ENCODE assay signal across 15 cellular contexts in genomic region chr1:162942903-162943567, GRCh38.
DNase-seq lines count a peak whose midpoint lies in the region; ATAC-seq and TF ChIP-seq lines count a peak whose summit lies in the region.
"Had no signal": no experiment of that assay in that cellular context is flagged by ENCODE, and none has a peak within 500 bp of the region (broad histone marks: within the 10 kb centered on the region; RNA-seq: fewer than 3 reads in every experiment).

No MANE protein-coding gene starts in this region.

- no peak overlapping the region for H3K4me3 ChIP-seq in astrocyte of the cerebellum (ENCODE audit: low read depth, low read length)
- no peak overlapping the region for H3K4me3 ChIP-seq in fibroblast of the aortic adventitia (ENCODE audit: low read depth, low read length)
- H3K4me3 ChIP-seq: A549 had no signal

- H3K27ac Mint-ChIP-seq in activated CD4-positive, alpha-beta T cell treated with anti-CD3 and anti-CD28 coated beads, Interleukin-2, amount 10 ng/mL, durations not matched to agents 7 days and 5 days: no peak overlapping the region
- H3K27ac Mint-ChIP-seq: activated CD4-positive, alpha-beta memory T cell treated with anti-CD3 and anti-CD28 coated beads, Interleukin-2, amount 10 ng/mL, durations not matched to agents 7 days and 5 days had no signal

- DNase-seq in activated CD4-positive, alpha-beta T cell treated with anti-CD3 and anti-CD28 coated beads for 48 hours: peak; percentile 5
- DNase-seq in activated CD4-positive, alpha-beta T cell treated with anti-CD3 and anti-CD28 coated beads, Interleukin-2, amount 10 ng/mL, durations not matched to agents 7 days and 5 days: no peak
- peak; percentile 33 for DNase-seq in astrocyte of the cerebellum (ENCODE audit: low read depth)
- peak; percentile 65 for DNase-seq in fibroblast of the aortic adventitia (ENCODE audit: low read depth)
- peak; percentile 69 for DNase-seq in smooth muscle cell of the brain vasculature (ENCODE audit: low read depth, low spot score)
- DNase-seq in DMS114 treated with DMSO at 0.1 percent for 48 hours (lab: John Stamatoyannopoulos, UW; ENCODE audit: unreplicated experiment): no peak
- DNase-seq in activated gamma-delta T cell (lab: John Stamatoyannopoulos, UW): no peak
- DNase-seq: activated CD4-positive, alpha-beta memory T cell treated with anti-CD3 and anti-CD28 coated beads, Interleukin-2, amount 10 ng/mL, durations not matched to agents 7 days and 5 days; activated effector memory CD4-positive, alpha-beta T cell treated with Interleukin-2 at 50 U/mL for 16 hours; NCI-H187; NCI-H526; substantia nigra had no signal

- in situ Hi-C loops in astrocyte of the cerebellum (cut with HindIII; ENCODE audit: low sequenced_read_pairs): no loop called here

- H3K4me1 Mint-ChIP-seq in activated CD4-positive, alpha-beta T cell treated with anti-CD3 and anti-CD28 coated beads, Interleukin-2, amount 10 ng/mL, durations not matched to agents 7 days and 5 days: no peaks in the 10 kb centered on the region
- H3K4me1 Mint-ChIP-seq: activated CD4-positive, alpha-beta memory T cell treated with anti-CD3 and anti-CD28 coated beads, Interleukin-2, amount 10 ng/mL, durations not matched to agents 7 days and 5 days; central memory CD8-positive, alpha-beta T cell had no signal

- no peak for TF ChIP-seq CTCF in astrocyte of the cerebellum (IDR thresholded peaks at IDR 0.05; ENCODE audit: low read depth, low read length, missing control alignments)
- TF ChIP-seq CTCF in fibroblast of the aortic adventitia (IDR thresholded peaks at IDR 0.05; ENCODE audit: insufficient read depth, low read length): no peak

- CTCF ChIA-PET in activated CD4-positive, alpha-beta T cell treated with anti-CD3 and anti-CD28 coated beads, Interleukin-2, amount 10 ng/mL, durations not matched to agents 7 days and 5 days (lab: Charles Lee): no interaction called here

- H3K4me3 Mint-ChIP-seq in activated CD4-positive, alpha-beta T cell treated with anti-CD3 and anti-CD28 coated beads, Interleukin-2, amount 10 ng/mL, durations not matched to agents 7 days and 5 days: no peak overlapping the region
- H3K4me3 Mint-ChIP-seq: activated CD4-positive, alpha-beta memory T cell treated with anti-CD3 and anti-CD28 coated beads, Interleukin-2, amount 10 ng/mL, durations not matched to agents 7 days and 5 days; central memory CD8-positive, alpha-beta T cell had no signal

- no peaks in the 10 kb centered on the region for H3K9me3 Mint-ChIP-seq in activated CD4-positive, alpha-beta T cell treated with anti-CD3 and anti-CD28 coated beads, Interleukin-2, amount 10 ng/mL, durations not matched to agents 7 days and 5 days
- H3K9me3 Mint-ChIP-seq: activated CD4-positive, alpha-beta memory T cell treated with anti-CD3 and anti-CD28 coated beads, Interleukin-2, amount 10 ng/mL, durations not matched to agents 7 days and 5 days; central memory CD8-positive, alpha-beta T cell had no signal

- POLR2A ChIA-PET in activated CD4-positive, alpha-beta T cell treated with anti-CD3 and anti-CD28 coated beads, Interleukin-2, amount 10 ng/mL, durations not matched to agents 7 days and 5 days (lab: Charles Lee): interaction anchor here (0.5 kb wide), 1 partner anchor 155 kb away, joined by 4 read pairs; no protein-coding TSS in a partner anchor

- H3K27me3 Mint-ChIP-seq in activated CD4-positive, alpha-beta T cell treated with anti-CD3 and anti-CD28 coated beads, Interleukin-2, amount 10 ng/mL, durations not matched to agents 7 days and 5 days: peaks cover 26% of the 10 kb centered on the region

- ATAC-seq in GM21381 (IDR thresholded peaks at IDR 0.05; ENCODE audit: unreplicated experiment): no peak
- ATAC-seq: A549 had no signal

- no peaks in the 10 kb centered on the region for H3K36me3 Mint-ChIP-seq in activated CD4-positive, alpha-beta T cell treated with anti-CD3 and anti-CD28 coated beads, Interleukin-2, amount 10 ng/mL, durations not matched to agents 7 days and 5 days (ENCODE audit: low read depth)

Comparison
In these comparisons a context has a peak if more than half of its experiments do, and no peak if none do; other contexts are left out.
1. DNase-seq: peak in activated CD4-positive, alpha-beta T cell treated with anti-CD3 and anti-CD28 coated beads for 48 hours (single experiment), astrocyte of the cerebellum (single experiment), fibroblast of the aortic adventitia (single experiment) and smooth muscle cell of the brain vasculature (single experiment); none in activated CD4-positive, alpha-beta T cell treated with anti-CD3 and anti-CD28 coated beads, Interleukin-2, amount 10 ng/mL, durations not matched to agents 7 days and 5 days (single experiment), DMS114 treated with DMSO at 0.1 percent for 48 hours (single experiment) and activated gamma-delta T cell (single experiment).